In the genomic region with DNA sequence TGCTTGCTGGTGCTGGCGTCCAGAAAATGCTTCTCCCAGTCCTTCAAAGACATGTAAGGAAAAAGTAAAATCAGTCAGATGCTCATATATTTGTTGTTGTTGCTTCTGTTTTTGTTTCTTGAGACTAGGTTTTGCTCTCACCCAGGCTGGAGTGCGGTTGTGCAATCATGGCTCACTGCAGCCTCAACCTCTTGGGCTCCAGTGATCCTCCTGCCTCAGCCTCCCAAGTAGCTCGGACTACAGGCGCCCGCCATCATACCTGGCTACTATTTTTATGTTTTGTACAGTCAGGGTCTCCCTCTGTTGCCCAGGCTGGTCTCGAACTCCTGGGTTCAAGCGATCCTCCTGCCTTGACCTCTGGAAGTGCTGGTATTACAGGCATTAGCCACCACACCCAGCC, we compare ENCODE assay signal across 3 cellular contexts.
A peak's percentile ranks its signal among the peaks of the same experiment; 100 is the strongest.
TF ChIP-seq lines count a peak whose summit lies in the region.

No MANE protein-coding gene starts in this region.

TF ChIP-seq in A549, 52 proteins besides CTCF, POLR2A, EP300 and RAD21:
- no peak for TF ChIP-seq MAX (IDR thresholded peaks at IDR 0.05)
- TF ChIP-seq CEBPB (IDR thresholded peaks at IDR 0.05), result peak; percentile 25 to 32; a peak in 1 of 4 replicates
- TF ChIP-seq NFE2L2 (conservative IDR thresholded peaks at IDR 0.05; ENCODE audit: low read length), result no peak

TF ChIP-seq in IMR-90, 13 proteins besides CTCF, POLR2A, EP300 and RAD21:
- TF ChIP-seq MAFK (IDR thresholded peaks at IDR 0.05; ENCODE audit: low read depth, low read length), result no peak
- no peak for TF ChIP-seq MXI1 (IDR thresholded peaks at IDR 0.05; ENCODE audit: borderline replicate concordance, low read depth, low read length)
- peak; percentile 29; the same call in 1 of the 2 replicates for TF ChIP-seq CEBPB (IDR thresholded peaks at IDR 0.05; ENCODE audit: low read depth, low read length)

TF ChIP-seq in K562, 482 proteins besides CTCF, POLR2A, EP300 and RAD21:
- TF ChIP-seq, protein P1, sequence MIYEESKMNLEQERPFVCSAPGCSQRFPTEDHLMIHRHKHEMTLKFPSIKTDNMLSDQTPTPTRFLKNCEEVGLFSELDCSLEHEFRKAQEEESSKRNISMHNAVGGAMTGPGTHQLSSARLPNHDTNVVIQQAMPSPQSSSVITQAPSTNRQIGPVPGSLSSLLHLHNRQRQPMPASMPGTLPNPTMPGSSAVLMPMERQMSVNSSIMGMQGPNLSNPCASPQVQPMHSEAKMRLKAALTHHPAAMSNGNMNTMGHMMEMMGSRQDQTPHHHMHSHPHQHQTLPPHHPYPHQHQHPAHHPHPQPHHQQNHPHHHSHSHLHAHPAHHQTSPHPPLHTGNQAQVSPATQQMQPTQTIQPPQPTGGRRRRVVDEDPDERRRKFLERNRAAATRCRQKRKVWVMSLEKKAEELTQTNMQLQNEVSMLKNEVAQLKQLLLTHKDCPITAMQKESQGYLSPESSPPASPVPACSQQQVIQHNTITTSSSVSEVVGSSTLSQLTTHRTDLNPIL (CRISPR knock-in tag; IDR thresholded peaks at IDR 0.05), result no peak
- TF ChIP-seq CEBPB (tag; IDR thresholded peaks at IDR 0.05) (peak; percentile 80), ZNF76 (CRISPR knock-in tag; IDR thresholded peaks at IDR 0.05; ENCODE audit: borderline replicate concordance) (no peak)
